ENCODE assay signal across 10 cellular contexts in the genomic region with DNA sequence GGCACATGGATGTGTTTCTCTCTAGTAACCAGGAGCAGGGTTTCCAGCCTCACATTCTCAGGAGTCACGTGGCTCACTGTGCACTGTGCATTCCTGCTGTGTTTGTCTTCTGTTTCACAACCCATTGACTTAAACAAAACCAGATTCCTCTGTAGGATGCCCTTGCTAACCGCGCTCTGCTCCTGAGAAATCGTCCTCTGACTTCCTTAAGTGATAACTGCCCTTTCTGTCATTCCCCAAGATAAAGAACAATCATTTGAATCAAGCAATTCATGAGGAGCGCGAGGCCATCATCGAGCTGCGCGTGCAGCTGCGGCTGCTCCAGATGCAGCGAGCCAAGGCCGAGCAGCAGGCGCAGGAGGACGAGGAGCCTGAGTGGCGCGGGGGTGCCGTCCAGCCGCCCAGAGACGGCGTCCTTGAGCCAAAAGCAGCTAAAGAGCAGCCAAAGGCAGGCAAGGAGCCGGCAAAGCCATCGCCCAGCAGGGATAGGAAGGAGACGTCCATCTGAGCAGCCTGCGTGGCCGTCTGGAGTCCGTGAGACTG.
DNase-seq lines count a peak whose midpoint lies in the region; ATAC-seq and TF ChIP-seq lines count a peak whose summit lies in the region.
"Had no signal": no experiment of that assay in that cellular context is flagged by ENCODE, and none has a peak within 500 bp of the region (broad histone marks: within the 10 kb centered on the region; RNA-seq: fewer than 3 reads in every experiment).

No MANE protein-coding gene starts in this region.

- no peak overlapping the region for H3K4me2 ChIP-seq in MM.1S (ENCODE audit: low read depth, low read length)

- no peak overlapping the region for H3K4me3 ChIP-seq in MM.1S (ENCODE audit: low read length)

- H3K79me2 ChIP-seq in MM.1S (ENCODE audit: low read length) = no peaks in the 10 kb centered on the region

- peaks cover 10 to 84% (median 32%) of the 10 kb centered on the region in 3 donors for H3K36me3 Mint-ChIP-seq in naive thymus-derived CD8-positive, alpha-beta T cell

- H3K27me3 Mint-ChIP-seq in naive thymus-derived CD8-positive, alpha-beta T cell = no peaks in the 10 kb centered on the region
- H3K27me3 Mint-ChIP-seq: dendritic cell treated with granulocyte-macrophage colony-stimulating factor and Interleukin-4, amounts not matched to agents 40 ng/mL and 50 ng/mL, for 4 days had no signal

- H3K9ac ChIP-seq in MM.1S (ENCODE audit: low read length) = no peak overlapping the region

- no peak overlapping the region for H2AFZ ChIP-seq in MM.1S (ENCODE audit: low read length)

- peaks cover 11% of the 10 kb centered on the region for H3K4me1 ChIP-seq in MM.1S (ENCODE audit: low read length)

- in situ Hi-C loops in T47D (cut with HindIII; ENCODE audit: low pct_unique_long_range_greater_than_20kb, low sequenced_read_pairs) = no loop called here

- POLR2A ChIA-PET in naive thymus-derived CD8-positive, alpha-beta T cell (lab: Charles Lee) = no interaction called here
- POLR2A ChIA-PET in HEK293T (lab: Yijun Ruan, JAX) = no interaction called here

- H3K9me2 ChIP-seq in MM.1S (replicated peaks; ENCODE audit: insufficient read depth, low read length) = no peaks in the 10 kb centered on the region

- 0 out of 2 replicates have a peak, but pooled peaks cover 5% of the 10 kb centered on the region for H3F3A ChIP-seq in MM.1S (ENCODE audit: insufficient read depth, low read length)

- H3K27me3 ChIP-seq in MM.1S (replicated peaks; ENCODE audit: insufficient read depth, low read length) = no peaks in the 10 kb centered on the region

- H3K27ac ChIP-seq in substantia nigra (ENCODE audit: low read depth, low read length, poor library complexity, severe bottlenecking) = peak overlapping the region; percentile 85
- H3K27ac ChIP-seq in MM.1S (ENCODE audit: low read length) = no peak overlapping the region

- no peak for ATAC-seq in naive thymus-derived CD8-positive, alpha-beta T cell
- ATAC-seq: activated CD8-positive, alpha-beta T cell treated with anti-CD3 and anti-CD28 coated beads, Interleukin-2, amount 10 ng/mL, durations not matched to agents 7 days and 5 days had no signal

- peak; percentile 79 for DNase-seq in HS-5 (ENCODE audit: low read depth)
- DNase-seq in T47D (ENCODE audit: low read depth in 1 of 2, low spot score in 1 of 2) = peak; percentile 68
- peak; percentile 59 for DNase-seq in left kidney (ENCODE audit: low read depth, low spot score)
- DNase-seq in substantia nigra (lab: John Stamatoyannopoulos, UW) = peak in 43 of 49 donors; percentile 7 to 80 (median 48)
- no peak for DNase-seq in naive thymus-derived CD8-positive, alpha-beta T cell
- DNase-seq in retina = no peak
- no peak for DNase-seq in HEK293T (ENCODE audit: extremely low spot score)
- DNase-seq in MM.1S = no peak
- DNase-seq: activated CD8-positive, alpha-beta T cell treated with anti-CD3 and anti-CD28 coated beads, Interleukin-2, amount 10 ng/mL, durations not matched to agents 7 days and 5 days had no signal

- CTCF ChIA-PET in HEK293T (lab: Yijun Ruan, JAX) = no interaction called here

- H3K4me3 Mint-ChIP-seq in naive thymus-derived CD8-positive, alpha-beta T cell = no peak overlapping the region
- H3K4me3 Mint-ChIP-seq: activated CD8-positive, alpha-beta T cell treated with anti-CD3 and anti-CD28 coated beads, Interleukin-2, amount 10 ng/mL, durations not matched to agents 7 days and 5 days; dendritic cell treated with granulocyte-macrophage colony-stimulating factor and Interleukin-4, amounts not matched to agents 40 ng/mL and 50 ng/mL, for 4 days had no signal

- H3K9me3 ChIP-seq in MM.1S (replicated peaks; ENCODE audit: insufficient read depth, low read length) = no peaks in the 10 kb centered on the region

- H4K20me1 ChIP-seq in MM.1S (ENCODE audit: insufficient read depth, low read length) = no peaks in the 10 kb centered on the region

- no peak for TF ChIP-seq CTCF in MM.1S (IDR thresholded peaks at IDR 0.05; ENCODE audit: low read length)

- H3K36me3 ChIP-seq in MM.1S (replicated peaks; ENCODE audit: insufficient read depth, low read length) = 0 out of 2 replicates have a peak, but pooled peaks cover 2% of the 10 kb centered on the region

- no peak overlapping the region for H3K27ac Mint-ChIP-seq in naive thymus-derived CD8-positive, alpha-beta T cell
- H3K27ac Mint-ChIP-seq: activated CD8-positive, alpha-beta T cell treated with anti-CD3 and anti-CD28 coated beads, Interleukin-2, amount 10 ng/mL, durations not matched to agents 7 days and 5 days; dendritic cell treated with granulocyte-macrophage colony-stimulating factor and Interleukin-4, amounts not matched to agents 40 ng/mL and 50 ng/mL, for 4 days had no signal

- H3K4me1 Mint-ChIP-seq in naive thymus-derived CD8-positive, alpha-beta T cell = no peaks in the 10 kb centered on the region

- no peaks in the 10 kb centered on the region for H3K9me3 Mint-ChIP-seq in naive thymus-derived CD8-positive, alpha-beta T cell
- H3K9me3 Mint-ChIP-seq: dendritic cell treated with granulocyte-macrophage colony-stimulating factor and Interleukin-4, amounts not matched to agents 40 ng/mL and 50 ng/mL, for 4 days had no signal

TF ChIP-seq in HEK293T, 16 proteins besides CTCF, POLR2A, EP300 and RAD21:
- TF ChIP-seq ELF4 (IDR thresholded peaks at IDR 0.05) = no peak
- TF ChIP-seq L3MBTL2 (conservative IDR thresholded peaks at IDR 0.05) = no peak
- TF ChIP-seq FOXK2 (IDR thresholded peaks at IDR 0.05) = no peak
- TF ChIP-seq SUZ12 (IDR thresholded peaks at IDR 0.05) = no peak
- no peak for TF ChIP-seq LEF1 (IDR thresholded peaks at IDR 0.05; ENCODE audit: borderline replicate concordance)
- TF ChIP-seq ARNT (IDR thresholded peaks at IDR 0.05) = no peak
- no peak for TF ChIP-seq CTBP1 (IDR thresholded peaks at IDR 0.05; ENCODE audit: borderline replicate concordance)
- TF ChIP-seq SP1 (IDR thresholded peaks at IDR 0.05) = no peak
- TF ChIP-seq, protein P1, sequence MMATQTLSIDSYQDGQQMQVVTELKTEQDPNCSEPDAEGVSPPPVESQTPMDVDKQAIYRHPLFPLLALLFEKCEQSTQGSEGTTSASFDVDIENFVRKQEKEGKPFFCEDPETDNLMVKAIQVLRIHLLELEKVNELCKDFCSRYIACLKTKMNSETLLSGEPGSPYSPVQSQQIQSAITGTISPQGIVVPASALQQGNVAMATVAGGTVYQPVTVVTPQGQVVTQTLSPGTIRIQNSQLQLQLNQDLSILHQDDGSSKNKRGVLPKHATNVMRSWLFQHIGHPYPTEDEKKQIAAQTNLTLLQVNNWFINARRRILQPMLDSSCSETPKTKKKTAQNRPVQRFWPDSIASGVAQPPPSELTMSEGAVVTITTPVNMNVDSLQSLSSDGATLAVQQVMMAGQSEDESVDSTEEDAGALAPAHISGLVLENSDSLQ (IDR thresholded peaks at IDR 0.05) = no peak
- TF ChIP-seq ZNF384 (IDR thresholded peaks at IDR 0.05) = no peak
- TF ChIP-seq NFRKB (IDR thresholded peaks at IDR 0.05) = no peak
- TF ChIP-seq BHLHE40 (IDR thresholded peaks at IDR 0.05; ENCODE audit: borderline replicate concordance) = no peak
- no peak for TF ChIP-seq FOXM1 (IDR thresholded peaks at IDR 0.05; ENCODE audit: borderline replicate concordance)
- TF ChIP-seq HDGF (IDR thresholded peaks at IDR 0.05; ENCODE audit: borderline replicate concordance) = no peak
- TF ChIP-seq TARDBP (IDR thresholded peaks at IDR 0.05) = no peak
- TF ChIP-seq FOXA1 (IDR thresholded peaks at IDR 0.05) = no peak

Comparison
In these comparisons a context has a peak if more than half of its experiments do, and no peak if none do; other contexts are left out.
1. DNase-seq: peak in HS-5 (single experiment), T47D (2 of 2), left kidney (single experiment) and substantia nigra (43 of 49); none in naive thymus-derived CD8-positive, alpha-beta T cell (0 of 10), retina (single experiment), HEK293T (single experiment) and MM.1S (single experiment).